1 cellular context compared by ENCODE assay signal in genomic region chr6:47897233-47897632, GRCh38.
TF ChIP-seq lines count a peak whose summit lies in the region.

No MANE protein-coding gene starts in this region.

TF ChIP-seq in IMR-90, 13 proteins besides CTCF, POLR2A, EP300 and RAD21 (continued from another document):
- TF ChIP-seq, protein P1, sequence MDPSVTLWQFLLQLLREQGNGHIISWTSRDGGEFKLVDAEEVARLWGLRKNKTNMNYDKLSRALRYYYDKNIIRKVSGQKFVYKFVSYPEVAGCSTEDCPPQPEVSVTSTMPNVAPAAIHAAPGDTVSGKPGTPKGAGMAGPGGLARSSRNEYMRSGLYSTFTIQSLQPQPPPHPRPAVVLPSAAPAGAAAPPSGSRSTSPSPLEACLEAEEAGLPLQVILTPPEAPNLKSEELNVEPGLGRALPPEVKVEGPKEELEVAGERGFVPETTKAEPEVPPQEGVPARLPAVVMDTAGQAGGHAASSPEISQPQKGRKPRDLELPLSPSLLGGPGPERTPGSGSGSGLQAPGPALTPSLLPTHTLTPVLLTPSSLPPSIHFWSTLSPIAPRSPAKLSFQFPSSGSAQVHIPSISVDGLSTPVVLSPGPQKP (IDR thresholded peaks at IDR 0.05; ENCODE audit: borderline replicate concordance, low read depth, low read length) = no peak
